In genomic region chr18:37248281-37248680, GRCh38 we compare ENCODE assay signal across 16 cellular contexts.
DNase-seq lines count a peak whose midpoint lies in the region; ATAC-seq and TF ChIP-seq lines count a peak whose summit lies in the region.
"Had no signal": no experiment of that assay in that cellular context is flagged by ENCODE, and none has a peak within 500 bp of the region (broad histone marks: within the 10 kb centered on the region; RNA-seq: fewer than 3 reads in every experiment).

No MANE protein-coding gene starts in this region.

- peak; percentile 17 for ATAC-seq in stimulated activated naive CD8-positive, alpha-beta T cell treated with anti-CD3 and anti-CD28 coated beads, Interleukin-15, amount 100 ng/mL, for 72 hours
- no peak for ATAC-seq in stimulated activated naive CD8-positive, alpha-beta T cell treated with anti-CD3 and anti-CD28 coated beads, Interleukin-15, Interleukin-2, amounts not matched to agents 100 U/mL and 50 U/mL, for 24 hours
- ATAC-seq: CD8-positive, alpha-beta T cell; GM12878 had no signal

- peaks cover 69% of the 10 kb centered on the region for H3K27me3 Mint-ChIP-seq in stimulated activated naive CD8-positive, alpha-beta T cell treated with anti-CD3 and anti-CD28 coated beads, Interleukin-15, amount 100 ng/mL, for 72 hours
- H3K27me3 Mint-ChIP-seq in endodermal cell (ENCODE audit: insufficient read depth): peaks cover 52% of the 10 kb centered on the region

- intact Hi-C loops in spleen (cut with DNase I; ENCODE audit: low total_unique reads): no loop called here

- H3K27ac ChIP-seq in endodermal cell (ENCODE audit: low read depth, low read length) (no peak overlapping the region), spleen (no peak overlapping the region)
- H3K27ac ChIP-seq: BLaER1 treated with 17β-estradiol and CSF1 and Interleukin-3, amounts not matched to agents 10 nM and 100 nM had no signal

- WGBS in endodermal cell (ENCODE audit: insufficient coverage in 1 of 2, insufficient read length in 1 of 2), 2 experiments: 95 to 100% methylated on average over 2 to 5 of the region's 5 CpGs
- WGBS in spleen, 5 donors: 86 to 95% (median 88%) methylated on average over 5 of the region's 5 CpGs

- no peak for TF ChIP-seq POLR2A in spleen (IDR thresholded peaks at IDR 0.05)

- no peak overlapping the region for H3K9ac ChIP-seq in endodermal cell (ENCODE audit: extremely low read depth, low read length, poor library complexity, severe bottlenecking)
- H3K9ac ChIP-seq: BLaER1 treated with 17β-estradiol and CSF1 and Interleukin-3, amounts not matched to agents 10 nM and 100 nM had no signal

- no peak overlapping the region for H3K27ac Mint-ChIP-seq in stimulated activated naive CD8-positive, alpha-beta T cell treated with anti-CD3 and anti-CD28 coated beads, Interleukin-15, amount 100 ng/mL, for 72 hours
- H3K27ac Mint-ChIP-seq in endodermal cell: no peak overlapping the region
- H3K27ac Mint-ChIP-seq: B cell; CD8-positive, alpha-beta T cell; IgD-negative memory B cell had no signal

- peaks cover 12% of the 10 kb centered on the region for H3K4me1 Mint-ChIP-seq in stimulated activated naive CD8-positive, alpha-beta T cell treated with anti-CD3 and anti-CD28 coated beads, Interleukin-15, amount 100 ng/mL, for 72 hours
- H3K4me1 Mint-ChIP-seq in endodermal cell: peaks cover 28% of the 10 kb centered on the region

- DNase-seq in stimulated activated naive CD8-positive, alpha-beta T cell treated with anti-CD3 and anti-CD28 coated beads, Interleukin-15, amount 100 ng/mL, for 72 hours: no peak
- DNase-seq in stimulated activated naive CD8-positive, alpha-beta T cell treated with anti-CD3 and anti-CD28 coated beads, Interleukin-15, Interleukin-2, amounts not matched to agents 100 U/mL and 50 U/mL, for 24 hours: no peak
- DNase-seq in endodermal cell: no peak
- peak; percentile 42 for DNase-seq in spleen
- no peak for DNase-seq in NCI-H1092 treated with DMSO at 0.1 percent for 48 hours (lab: John Stamatoyannopoulos, UW)
- DNase-seq in activated naive CD4-positive, alpha-beta T cell treated with Interleukin-2 at 50 U/mL for 16 hours: no peak
- DNase-seq: Calu3; CD8-positive, alpha-beta T cell; DMS79 treated with DMSO at 0.1 percent for 48 hours; GF-D8; GOT3; H9 had no signal

- TF ChIP-seq CTCF in endodermal cell (conservative IDR thresholded peaks at IDR 0.05): peak; percentile 13
- TF ChIP-seq CTCF in spleen (IDR thresholded peaks at IDR 0.05 in 8 of 11, conservative IDR thresholded peaks at IDR 0.05 in 3 of 11): no peak

- H3K9me3 ChIP-seq in endodermal cell (ENCODE audit: control insufficient read depth, low read length) (no peaks in the 10 kb centered on the region), spleen (no peaks in the 10 kb centered on the region)
- H3K9me3 ChIP-seq: BLaER1 treated with 17β-estradiol and CSF1 and Interleukin-3, amounts not matched to agents 10 nM and 100 nM had no signal

- H3K4me3 ChIP-seq in endodermal cell (ENCODE audit: low read length) (no peak overlapping the region), spleen (no peak overlapping the region)
- H3K4me3 ChIP-seq: BLaER1 treated with 17β-estradiol and CSF1 and Interleukin-3, amounts not matched to agents 10 nM and 100 nM; GM12878 had no signal

- H3K36me3 ChIP-seq in endodermal cell (ENCODE audit: control insufficient read depth, insufficient read depth, low read length): no peaks in the 10 kb centered on the region
- no peaks in the 10 kb centered on the region for H3K36me3 ChIP-seq in spleen
- H3K36me3 ChIP-seq: BLaER1 treated with 17β-estradiol and CSF1 and Interleukin-3, amounts not matched to agents 10 nM and 100 nM had no signal

- peaks cover 4% of the 10 kb centered on the region for H3K36me3 Mint-ChIP-seq in endodermal cell (ENCODE audit: low read depth)
- H3K36me3 Mint-ChIP-seq: CD8-positive, alpha-beta T cell had no signal

- peaks cover 39% of the 10 kb centered on the region for H3K27me3 ChIP-seq in endodermal cell (ENCODE audit: control insufficient read depth, insufficient read depth, low read length, poor library complexity, severe bottlenecking)
- H3K27me3 ChIP-seq in spleen (replicated peaks in 1 of 7): peaks cover 0 to 76% (median 11%) of the 10 kb centered on the region in 7 donors

- peaks cover 3% of the 10 kb centered on the region for H3K4me1 ChIP-seq in endodermal cell (ENCODE audit: control insufficient read depth, insufficient read depth, low read length)
- peaks cover 0 to 6% (median under 1%) of the 10 kb centered on the region in 6 donors for H3K4me1 ChIP-seq in spleen

- H3K9me3 Mint-ChIP-seq in stimulated activated naive CD8-positive, alpha-beta T cell treated with anti-CD3 and anti-CD28 coated beads, Interleukin-15, amount 100 ng/mL, for 72 hours: peaks cover 10 to 15% of the 10 kb centered on the region in 2 donors
- no peaks in the 10 kb centered on the region for H3K9me3 Mint-ChIP-seq in endodermal cell
- H3K9me3 Mint-ChIP-seq: CD8-positive, alpha-beta T cell had no signal

- no peak overlapping the region for H3K4me3 Mint-ChIP-seq in stimulated activated naive CD8-positive, alpha-beta T cell treated with anti-CD3 and anti-CD28 coated beads, Interleukin-15, amount 100 ng/mL, for 72 hours
- H3K4me3 Mint-ChIP-seq in endodermal cell: no peak overlapping the region
- H3K4me3 Mint-ChIP-seq: B cell; CD8-positive, alpha-beta T cell; IgD-negative memory B cell had no signal
